1 cellular context compared by ENCODE assay signal in the genomic region with DNA sequence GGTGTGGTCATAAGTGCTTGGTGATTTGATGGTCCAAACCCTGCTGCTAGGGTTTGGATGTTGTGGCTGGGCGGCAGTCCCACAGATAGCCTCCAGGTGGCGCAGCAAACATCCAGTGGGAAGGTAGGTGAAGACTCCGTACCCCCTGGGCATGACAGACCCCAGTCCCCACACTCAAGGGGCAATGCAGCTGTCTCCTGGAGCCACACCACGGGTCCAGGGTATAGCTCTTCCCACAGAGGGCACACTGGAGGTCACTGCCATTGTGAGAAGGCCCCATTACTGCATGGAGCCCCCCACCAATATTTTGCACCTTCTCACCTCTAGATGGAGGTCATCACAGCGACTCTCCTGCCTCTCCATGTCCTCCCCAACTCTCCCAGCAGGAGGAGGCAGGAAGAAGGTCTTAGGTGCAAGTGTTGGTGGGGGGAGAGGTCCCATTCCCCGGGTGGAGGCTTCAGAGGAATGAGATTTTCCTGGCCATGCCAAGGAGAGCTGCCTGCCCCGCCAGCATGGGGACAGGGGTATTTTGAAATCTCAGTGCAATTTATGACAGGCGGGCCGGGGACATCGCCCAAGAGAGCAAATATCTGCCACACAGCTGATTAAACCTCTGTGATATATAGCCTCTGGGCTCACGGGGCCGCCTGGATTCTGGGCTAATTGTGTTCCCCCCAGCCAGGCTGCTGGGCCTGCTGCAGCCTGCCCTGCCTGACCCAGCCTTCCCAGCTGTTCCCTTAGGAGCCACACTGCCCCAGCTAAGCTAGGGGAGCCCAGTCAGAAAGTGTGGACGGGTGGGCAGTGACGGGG.
TF ChIP-seq lines count a peak whose summit lies in the region.

No MANE protein-coding gene starts in this region.

TF ChIP-seq in GM12878, 131 proteins besides CTCF, POLR2A, EP300 and RAD21:
- peak; percentile 82 for TF ChIP-seq SMC3 (IDR thresholded peaks at IDR 0.05; ENCODE audit: borderline replicate concordance, low read length)
- no peak for TF ChIP-seq CBX5 (IDR thresholded peaks at IDR 0.05; ENCODE audit: low read depth)
- no peak for TF ChIP-seq ZNF622 (IDR thresholded peaks at IDR 0.05)
- 0 out of 2 replicates have a peak, but pooled peaks have one; percentile 16 for TF ChIP-seq RUNX3 (IDR thresholded peaks at IDR 0.05; ENCODE audit: low read length)
- no peak for TF ChIP-seq CBX3 (IDR thresholded peaks at IDR 0.05; ENCODE audit: borderline replicate concordance, low read depth)
- TF ChIP-seq IRF4 (IDR thresholded peaks at IDR 0.05; ENCODE audit: low read depth, low read length), result 0 out of 2 replicates have a peak, but pooled peaks have one; percentile 12
- TF ChIP-seq YY1 (IDR thresholded peaks at IDR 0.05; ENCODE audit: low read depth, low read length), result 0 out of 2 replicates have a peak, but pooled peaks have one; percentile 32
- TF ChIP-seq SMAD5 (IDR thresholded peaks at IDR 0.05; ENCODE audit: low read depth), result no peak
- TF ChIP-seq BCL11A (IDR thresholded peaks at IDR 0.05; ENCODE audit: low read depth, low read length), result no peak
- TF ChIP-seq HDGF (IDR thresholded peaks at IDR 0.05), result 0 out of 2 replicates have a peak, but pooled peaks have one; percentile 13
- peak; percentile 57 for TF ChIP-seq NR2F1 (conservative IDR thresholded peaks at IDR 0.05)
